Comparison of ENCODE assay signal across 17 cellular contexts in genomic region chr17:65323055-65323454, GRCh38.
"Had no signal": no experiment of that assay in that cellular context is flagged by ENCODE, and none has a peak within 500 bp of the region (broad histone marks: within the 10 kb centered on the region; RNA-seq: fewer than 3 reads in every experiment).

No MANE protein-coding gene starts in this region.

- H3K4me2 ChIP-seq: smooth muscle cell had no signal

- H3K4me3 ChIP-seq: breast epithelium, dorsolateral prefrontal cortex, esophagus squamous epithelium, left lung, smooth muscle cell, thyroid gland had no signal

- H3K4me1 ChIP-seq: breast epithelium, esophagus squamous epithelium, left lung, thyroid gland had no signal

- DNase-seq: activated CD4-positive, alpha-beta T cell treated with anti-CD3 and anti-CD28 coated beads for 36 hours; activated CD8-positive, alpha-beta memory T cell treated with anti-CD3 and anti-CD28 coated beads, Interleukin-2, amount 50 U/mL, for 4 hours; activated CD8-positive, alpha-beta T cell treated with anti-CD3 and anti-CD28 coated beads for 36 hours; activated naive CD8-positive, alpha-beta T cell treated with anti-CD3 and anti-CD28 coated beads, Interleukin-2, amount 10 ng/mL, durations not matched to agents 7 days and 5 days; activated T-cell treated with anti-CD3 and anti-CD28 coated beads, Interleukin-2, amount 50 U/mL, for 72 hours; aorta; dorsolateral prefrontal cortex; esophagus squamous epithelium; foreskin fibroblast; left lung; nucleus accumbens; right cardiac atrium; thyroid gland had no signal

- H3K27ac ChIP-seq: breast epithelium, dorsolateral prefrontal cortex, esophagus squamous epithelium, left lung, thyroid gland, VCaP had no signal

- ATAC-seq: activated CD4-positive, alpha-beta T cell treated with anti-CD3 and anti-CD28 coated beads for 36 hours; activated CD8-positive, alpha-beta T cell treated with anti-CD3 and anti-CD28 coated beads for 36 hours; activated T-cell treated with anti-CD3 and anti-CD28 coated beads, Interleukin-2, amount 50 U/mL, for 72 hours; left lung; natural killer cell treated with Interleukin-12 subunit alpha and Interleukin-12 subunit beta and Interleukin-15 and Interleukin-18, amount 100 ng/mL, for 72 hours; right cardiac atrium had no signal

- H3K36me3 ChIP-seq: breast epithelium, esophagus squamous epithelium, left lung, thyroid gland had no signal

- H3K9me3 ChIP-seq: breast epithelium, esophagus squamous epithelium, left lung, thyroid gland had no signal

- H3K27me3 ChIP-seq: breast epithelium, dorsolateral prefrontal cortex, esophagus squamous epithelium, left lung, thyroid gland had no signal
